1 cellular context compared by ENCODE assay signal in genomic region chr17:21445091-21445650, GRCh38.
TF ChIP-seq lines count a peak whose summit lies in the region.

No MANE protein-coding gene starts in this region.

TF ChIP-seq in SK-N-SH treated with all-trans-retinoic acid at 6 μM for 48 hours, 23 proteins besides CTCF, POLR2A, EP300 and RAD21 (continued from another document):
- TF ChIP-seq TOX (CRISPR knock-in tag; IDR thresholded peaks at IDR 0.05; ENCODE audit: borderline replicate concordance) (no peak), ARNTL (CRISPR knock-in tag; IDR thresholded peaks at IDR 0.05; ENCODE audit: borderline replicate concordance, low read depth) (no peak), OSR1 (CRISPR knock-in tag; IDR thresholded peaks at IDR 0.05) (no peak), ESRRG (CRISPR knock-in tag; IDR thresholded peaks at IDR 0.05) (no peak), TCF4 (CRISPR knock-in tag; IDR thresholded peaks at IDR 0.05; ENCODE audit: borderline replicate concordance) (no peak), ISL1 (CRISPR knock-in tag; IDR thresholded peaks at IDR 0.05) (no peak), ZFP30 (CRISPR knock-in tag; IDR thresholded peaks at IDR 0.05) (no peak), TSHZ2 (CRISPR knock-in tag; IDR thresholded peaks at IDR 0.05) (no peak), POU6F1 (CRISPR knock-in tag; IDR thresholded peaks at IDR 0.05; ENCODE audit: borderline replicate concordance, low read depth) (no peak)
